1 cellular context compared by ENCODE assay signal in the genomic region with DNA sequence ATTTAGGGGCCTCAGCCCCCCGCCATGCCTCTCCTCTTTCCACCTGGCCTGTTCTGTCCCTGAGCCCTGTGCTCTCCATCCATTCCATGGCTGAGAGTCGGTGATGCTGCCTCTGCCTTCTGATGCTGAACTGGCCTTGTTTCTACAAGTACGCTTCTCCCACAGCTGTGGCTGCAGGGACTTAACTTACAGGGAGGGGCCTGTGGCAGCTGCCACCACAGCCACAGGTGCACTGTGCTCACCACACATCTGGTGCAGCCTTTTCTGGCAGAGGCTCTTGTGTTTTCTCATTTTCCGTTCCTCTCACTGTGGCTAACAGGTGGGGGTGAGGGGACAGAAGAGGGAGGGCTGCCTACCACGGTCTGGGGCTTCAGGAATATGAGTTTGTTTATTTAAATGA.
TF ChIP-seq lines count a peak whose summit lies in the region.

No MANE protein-coding gene starts in this region.

TF ChIP-seq in GM23338, 12 proteins besides CTCF, POLR2A, EP300 and RAD21 (continued from another document):
- TF ChIP-seq, protein P1, sequence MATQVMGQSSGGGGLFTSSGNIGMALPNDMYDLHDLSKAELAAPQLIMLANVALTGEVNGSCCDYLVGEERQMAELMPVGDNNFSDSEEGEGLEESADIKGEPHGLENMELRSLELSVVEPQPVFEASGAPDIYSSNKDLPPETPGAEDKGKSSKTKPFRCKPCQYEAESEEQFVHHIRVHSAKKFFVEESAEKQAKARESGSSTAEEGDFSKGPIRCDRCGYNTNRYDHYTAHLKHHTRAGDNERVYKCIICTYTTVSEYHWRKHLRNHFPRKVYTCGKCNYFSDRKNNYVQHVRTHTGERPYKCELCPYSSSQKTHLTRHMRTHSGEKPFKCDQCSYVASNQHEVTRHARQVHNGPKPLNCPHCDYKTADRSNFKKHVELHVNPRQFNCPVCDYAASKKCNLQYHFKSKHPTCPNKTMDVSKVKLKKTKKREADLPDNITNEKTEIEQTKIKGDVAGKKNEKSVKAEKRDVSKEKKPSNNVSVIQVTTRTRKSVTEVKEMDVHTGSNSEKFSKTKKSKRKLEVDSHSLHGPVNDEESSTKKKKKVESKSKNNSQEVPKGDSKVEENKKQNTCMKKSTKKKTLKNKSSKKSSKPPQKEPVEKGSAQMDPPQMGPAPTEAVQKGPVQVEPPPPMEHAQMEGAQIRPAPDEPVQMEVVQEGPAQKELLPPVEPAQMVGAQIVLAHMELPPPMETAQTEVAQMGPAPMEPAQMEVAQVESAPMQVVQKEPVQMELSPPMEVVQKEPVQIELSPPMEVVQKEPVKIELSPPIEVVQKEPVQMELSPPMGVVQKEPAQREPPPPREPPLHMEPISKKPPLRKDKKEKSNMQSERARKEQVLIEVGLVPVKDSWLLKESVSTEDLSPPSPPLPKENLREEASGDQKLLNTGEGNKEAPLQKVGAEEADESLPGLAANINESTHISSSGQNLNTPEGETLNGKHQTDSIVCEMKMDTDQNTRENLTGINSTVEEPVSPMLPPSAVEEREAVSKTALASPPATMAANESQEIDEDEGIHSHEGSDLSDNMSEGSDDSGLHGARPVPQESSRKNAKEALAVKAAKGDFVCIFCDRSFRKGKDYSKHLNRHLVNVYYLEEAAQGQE (IDR thresholded peaks at IDR 0.05; ENCODE audit: unreplicated experiment): no peak
- no peak for TF ChIP-seq JUNB (IDR thresholded peaks at IDR 0.05; ENCODE audit: unreplicated experiment)
